Comparison of ENCODE assay signal across 1 cellular context in genomic region chr6:116530436-116530835, GRCh38.
TF ChIP-seq lines count a peak whose summit lies in the region.

No MANE protein-coding gene starts in this region.

TF ChIP-seq in HepG2, 621 proteins besides CTCF, POLR2A, EP300 and RAD21:
- TF ChIP-seq ZSCAN5A (CRISPR knock-in tag; IDR thresholded peaks at IDR 0.05; ENCODE audit: borderline replicate concordance) (no peak), EZH2 (conservative IDR thresholded peaks at IDR 0.05; ENCODE audit: low read depth, low read length) (no peak), AKAP8 (CRISPR knock-in tag; IDR thresholded peaks at IDR 0.05) (no peak), TBP (CRISPR knock-in tag; IDR thresholded peaks at IDR 0.05) (no peak), ZNF138 (CRISPR knock-in tag; IDR thresholded peaks at IDR 0.05; ENCODE audit: low read depth) (no peak), ZNF142 (CRISPR knock-in tag; IDR thresholded peaks at IDR 0.05) (no peak), GATAD1 (CRISPR knock-in tag; IDR thresholded peaks at IDR 0.05) (no peak), ARID5B (CRISPR knock-in tag; IDR thresholded peaks at IDR 0.05) (no peak), ZNF546 (CRISPR knock-in tag; conservative IDR thresholded peaks at IDR 0.05) (no peak), ZNF83 (CRISPR knock-in tag; IDR thresholded peaks at IDR 0.05; ENCODE audit: borderline replicate concordance) (no peak), TCF12 (IDR thresholded peaks at IDR 0.05) (no peak), TCF12 (CRISPR knock-in tag; IDR thresholded peaks at IDR 0.05) (no peak), ZNF253 (CRISPR knock-in tag; IDR thresholded peaks at IDR 0.05; ENCODE audit: borderline replicate concordance) (no peak), MYNN (CRISPR knock-in tag; IDR thresholded peaks at IDR 0.05; ENCODE audit: low read depth) (no peak), SNRNP70 (IDR thresholded peaks at IDR 0.05; ENCODE audit: low read depth, low read length) (no peak), RAD51 (IDR thresholded peaks at IDR 0.05; ENCODE audit: borderline replicate concordance) (no peak)
